In genomic region chr1:3577300-3577699, GRCh38 we compare ENCODE assay signal across 18 cellular contexts. TPM values are rescaled to one million over a fixed set of nuclear protein-coding genes. Genes with fewer than 3 reads are reported as not detected.
A peak's percentile ranks its signal among the peaks of the same experiment; 100 is the strongest.
DNase-seq lines count a peak whose midpoint lies in the region; ATAC-seq, FAIRE-seq and TF ChIP-seq lines count a peak whose summit lies in the region.
"Had no signal": no experiment of that assay in that cellular context is flagged by ENCODE, and none has a peak within 500 bp of the region (broad histone marks: within the 10 kb centered on the region; RNA-seq: fewer than 3 reads in every experiment).

No MANE protein-coding gene starts in this region.

- POLR2A ChIA-PET in T-cell (lab: Charles Lee) = no interaction called here

- DNase-seq in DMS 273 treated with DMSO at 0.1 percent for 48 hours (lab: John Stamatoyannopoulos, UW) (peak; percentile 51), NCI-H1105 treated with DMSO at 0.1 percent for 48 hours (lab: John Stamatoyannopoulos, UW) (peak; percentile 6), astrocyte (ENCODE audit: low read depth) (peak; percentile 84), midbrain (lab: John Stamatoyannopoulos, UW) (peak; percentile 5), H4 (ENCODE audit: low spot score) (no peak), foreskin melanocyte (no peak), T-cell (no peak)
- DNase-seq: CD4-positive, alpha-beta memory T cell; cerebellar nuclear complex; erythroblast; left ventricle myocardium inferior; NCI-H1930 had no signal

- CTCF ChIA-PET in T-cell (lab: Charles Lee) = no interaction called here

- no peaks in the 10 kb centered on the region for H3K36me3 ChIP-seq in astrocyte (ENCODE audit: insufficient read depth, low read length)
- H3K36me3 ChIP-seq: left ventricle myocardium inferior had no signal

- no peak for FAIRE-seq in astrocyte (lab: Jason Lieb, UNC)
- FAIRE-seq: HepG2 had no signal

- H3K36me3 Mint-ChIP-seq in astrocyte (ENCODE audit: low read depth, unreplicated experiment) = no peaks in the 10 kb centered on the region
- no peaks in the 10 kb centered on the region for H3K36me3 Mint-ChIP-seq in T-cell
- H3K36me3 Mint-ChIP-seq: activated naive CD4-positive, alpha-beta T cell treated with anti-CD3 and anti-CD28 coated beads, Interleukin-2, amount 50 U/mL, for 72 hours; CD4-positive, alpha-beta memory T cell had no signal

- no peaks in the 10 kb centered on the region for H3K9me3 ChIP-seq in astrocyte (ENCODE audit: insufficient read depth, low read depth, low read length)
- H3K9me3 ChIP-seq: left ventricle myocardium inferior had no signal

- TF ChIP-seq CTCF in astrocyte (IDR thresholded peaks at IDR 0.05; ENCODE audit: insufficient read depth, low read depth, low read length) = no peak

- no peaks in the 10 kb centered on the region for H4K20me1 ChIP-seq in astrocyte (ENCODE audit: insufficient read depth, low read length)

- no peak overlapping the region for H3K27ac ChIP-seq in astrocyte (ENCODE audit: low read depth, low read length)
- H3K27ac ChIP-seq: hepatocyte, left ventricle myocardium inferior had no signal

- H3K4me1 ChIP-seq in astrocyte (ENCODE audit: insufficient read depth, low read length) = peaks cover 7% of the 10 kb centered on the region

- H3K27ac Mint-ChIP-seq in astrocyte (ENCODE audit: unreplicated experiment) = no peak overlapping the region
- H3K27ac Mint-ChIP-seq in T-cell = no peak overlapping the region
- H3K27ac Mint-ChIP-seq: activated naive CD4-positive, alpha-beta T cell treated with anti-CD3 and anti-CD28 coated beads, Interleukin-2, amount 50 U/mL, for 72 hours; CD4-positive, alpha-beta memory T cell; stimulated activated naive CD8-positive, alpha-beta T cell treated with anti-CD3 and anti-CD28 coated beads, Interleukin-15, Interleukin-2, amounts not matched to agents 100 ng/mL and 50 ng/mL, for 24 hours had no signal

- H3K27me3 ChIP-seq in astrocyte (ENCODE audit: insufficient read depth, low read length) = peaks cover 9% of the 10 kb centered on the region
- H3K27me3 ChIP-seq: hepatocyte had no signal

- no peak for ATAC-seq in GM18858 (IDR thresholded peaks at IDR 0.05; ENCODE audit: unreplicated experiment)
- no peak for ATAC-seq in T-cell (replicated peaks in 1 of 4)
- ATAC-seq: activated naive CD4-positive, alpha-beta T cell treated with anti-CD3 and anti-CD28 coated beads, Interleukin-2, amount 50 U/mL, for 72 hours; HepG2 had no signal

- H3K4me3 ChIP-seq in astrocyte (ENCODE audit: insufficient read depth, low read depth, low read length) = no peak overlapping the region
- H3K4me3 ChIP-seq: hepatocyte, left ventricle myocardium inferior had no signal

- no peak overlapping the region for H3K9ac ChIP-seq in astrocyte (ENCODE audit: low read length)

- H3K4me2 ChIP-seq in astrocyte (ENCODE audit: low read length) = peak overlapping the region; percentile 22
- H3K4me2 ChIP-seq: hepatocyte had no signal

- no peak overlapping the region for H2AFZ ChIP-seq in astrocyte (ENCODE audit: low read depth, low read length)
- H2AFZ ChIP-seq: hepatocyte had no signal

- H3K4me1 Mint-ChIP-seq in astrocyte (ENCODE audit: low read depth, unreplicated experiment) = no peaks in the 10 kb centered on the region
- H3K4me1 Mint-ChIP-seq in T-cell = no peaks in the 10 kb centered on the region
- H3K4me1 Mint-ChIP-seq: CD4-positive, alpha-beta memory T cell had no signal

- peaks cover 3% of the 10 kb centered on the region for H3K27me3 Mint-ChIP-seq in astrocyte (ENCODE audit: low read depth, unreplicated experiment)
- H3K27me3 Mint-ChIP-seq in T-cell = no peaks in the 10 kb centered on the region
- H3K27me3 Mint-ChIP-seq: CD4-positive, alpha-beta memory T cell; stimulated activated naive CD8-positive, alpha-beta T cell treated with anti-CD3 and anti-CD28 coated beads, Interleukin-15, Interleukin-2, amounts not matched to agents 100 ng/mL and 50 ng/mL, for 24 hours had no signal

- H3K4me3 Mint-ChIP-seq in astrocyte (ENCODE audit: unreplicated experiment) (no peak overlapping the region), T-cell (no peak overlapping the region)
- H3K4me3 Mint-ChIP-seq: CD4-positive, alpha-beta memory T cell; nephron; stimulated activated naive CD8-positive, alpha-beta T cell treated with anti-CD3 and anti-CD28 coated beads, Interleukin-15, Interleukin-2, amounts not matched to agents 100 ng/mL and 50 ng/mL, for 24 hours had no signal

- H3K9me3 Mint-ChIP-seq in astrocyte (ENCODE audit: unreplicated experiment) (no peaks in the 10 kb centered on the region), T-cell (no peaks in the 10 kb centered on the region)
- H3K9me3 Mint-ChIP-seq: activated naive CD4-positive, alpha-beta T cell treated with anti-CD3 and anti-CD28 coated beads, Interleukin-2, amount 50 U/mL, for 72 hours; nephron; stimulated activated naive CD8-positive, alpha-beta T cell treated with anti-CD3 and anti-CD28 coated beads, Interleukin-15, Interleukin-2, amounts not matched to agents 100 ng/mL and 50 ng/mL, for 24 hours had no signal

- H3K79me2 ChIP-seq in astrocyte (ENCODE audit: insufficient read depth, low read length) = no peaks in the 10 kb centered on the region
- H3K79me2 ChIP-seq: hepatocyte had no signal

RNA-seq across cellular contexts. Expression of gene MEGF6, which starts 34.0 kb away (rescaled TPM):
- 10.9 and 14.8 TPM in 2 replicates for total RNA-seq in astrocyte
- 0.58 and 1.1 TPM in 2 replicates for total RNA-seq in H4 (2014; rRNA removed; shearing (Covaris generic))
- 100 to 1,000 TPM in 3 of 5 donors, 10 to 100 TPM in 2; 63.3 to 213 (median 193) TPM for total RNA-seq in T-cell

RNA-seq across cellular contexts. Expression of gene TPRG1L, which starts 47.5 kb away (rescaled TPM):
- total RNA-seq in astrocyte (33.7 and 36.0 TPM in 2 replicates), T-cell (10 to 100 TPM; 36.7 to 48.5 (median 45.4) TPM)
- total RNA-seq in H4 (2014; rRNA removed; shearing (Covaris generic)) = 10.9 and 11.7 TPM in 2 replicates

Comparison
In these comparisons a context has a peak if more than half of its experiments do, and no peak if none do; other contexts are left out.
1. DNase-seq: peak in DMS 273 treated with DMSO at 0.1 percent for 48 hours (single experiment), NCI-H1105 treated with DMSO at 0.1 percent for 48 hours (single experiment), astrocyte (single experiment) and midbrain (single experiment); none in H4 (single experiment), foreskin melanocyte (single experiment) and T-cell (0 of 34).